Comparison of ENCODE assay signal across 1 cellular context in the genomic region with DNA sequence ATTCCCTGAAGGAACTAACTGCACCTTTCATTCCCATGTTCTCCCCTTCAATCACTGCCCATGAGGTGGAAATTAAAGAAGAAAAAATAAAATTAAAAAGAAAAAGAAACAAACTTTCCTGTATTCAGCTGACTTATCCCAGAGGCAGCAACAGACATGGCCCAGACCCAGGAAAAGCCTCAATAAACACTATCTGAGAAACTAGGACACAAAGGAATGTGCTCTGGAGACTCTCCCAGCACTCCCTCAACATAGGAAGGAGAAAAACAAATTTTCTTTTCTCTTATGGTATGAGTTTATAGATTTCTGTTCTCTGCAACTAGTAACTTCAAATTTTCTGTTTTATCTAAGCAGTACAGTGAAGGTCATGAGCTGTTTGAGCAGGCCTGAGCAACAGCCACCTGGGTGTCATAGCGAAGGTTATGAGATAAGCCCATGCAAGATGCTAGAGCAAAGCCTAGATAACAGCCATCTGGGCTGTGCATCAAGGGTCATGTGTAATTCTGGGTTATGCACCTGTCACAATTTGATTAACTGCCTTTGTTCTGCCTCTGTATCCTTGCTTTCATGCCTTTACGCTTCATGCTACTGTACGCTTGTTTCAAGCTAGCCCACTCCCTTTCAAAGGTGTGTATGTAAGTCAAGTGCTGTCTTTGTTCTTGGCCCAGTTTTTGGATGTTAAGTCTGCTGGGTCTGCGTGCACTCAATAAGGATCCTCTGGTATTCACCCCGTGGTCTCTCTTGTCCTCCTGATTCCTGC.
TF ChIP-seq lines count a peak whose summit lies in the region.

No MANE protein-coding gene starts in this region.

TF ChIP-seq in K562, 482 proteins besides CTCF, POLR2A, EP300 and RAD21 (continued from another document and continues in another):
- TF ChIP-seq, protein P1, sequence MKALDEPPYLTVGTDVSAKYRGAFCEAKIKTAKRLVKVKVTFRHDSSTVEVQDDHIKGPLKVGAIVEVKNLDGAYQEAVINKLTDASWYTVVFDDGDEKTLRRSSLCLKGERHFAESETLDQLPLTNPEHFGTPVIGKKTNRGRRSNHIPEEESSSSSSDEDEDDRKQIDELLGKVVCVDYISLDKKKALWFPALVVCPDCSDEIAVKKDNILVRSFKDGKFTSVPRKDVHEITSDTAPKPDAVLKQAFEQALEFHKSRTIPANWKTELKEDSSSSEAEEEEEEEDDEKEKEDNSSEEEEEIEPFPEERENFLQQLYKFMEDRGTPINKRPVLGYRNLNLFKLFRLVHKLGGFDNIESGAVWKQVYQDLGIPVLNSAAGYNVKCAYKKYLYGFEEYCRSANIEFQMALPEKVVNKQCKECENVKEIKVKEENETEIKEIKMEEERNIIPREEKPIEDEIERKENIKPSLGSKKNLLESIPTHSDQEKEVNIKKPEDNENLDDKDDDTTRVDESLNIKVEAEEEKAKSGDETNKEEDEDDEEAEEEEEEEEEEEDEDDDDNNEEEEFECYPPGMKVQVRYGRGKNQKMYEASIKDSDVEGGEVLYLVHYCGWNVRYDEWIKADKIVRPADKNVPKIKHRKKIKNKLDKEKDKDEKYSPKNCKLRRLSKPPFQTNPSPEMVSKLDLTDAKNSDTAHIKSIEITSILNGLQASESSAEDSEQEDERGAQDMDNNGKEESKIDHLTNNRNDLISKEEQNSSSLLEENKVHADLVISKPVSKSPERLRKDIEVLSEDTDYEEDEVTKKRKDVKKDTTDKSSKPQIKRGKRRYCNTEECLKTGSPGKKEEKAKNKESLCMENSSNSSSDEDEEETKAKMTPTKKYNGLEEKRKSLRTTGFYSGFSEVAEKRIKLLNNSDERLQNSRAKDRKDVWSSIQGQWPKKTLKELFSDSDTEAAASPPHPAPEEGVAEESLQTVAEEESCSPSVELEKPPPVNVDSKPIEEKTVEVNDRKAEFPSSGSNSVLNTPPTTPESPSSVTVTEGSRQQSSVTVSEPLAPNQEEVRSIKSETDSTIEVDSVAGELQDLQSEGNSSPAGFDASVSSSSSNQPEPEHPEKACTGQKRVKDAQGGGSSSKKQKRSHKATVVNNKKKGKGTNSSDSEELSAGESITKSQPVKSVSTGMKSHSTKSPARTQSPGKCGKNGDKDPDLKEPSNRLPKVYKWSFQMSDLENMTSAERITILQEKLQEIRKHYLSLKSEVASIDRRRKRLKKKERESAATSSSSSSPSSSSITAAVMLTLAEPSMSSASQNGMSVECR (CRISPR knock-in tag; IDR thresholded peaks at IDR 0.05), result no peak
- no peak for TF ChIP-seq ERF (CRISPR knock-in tag; IDR thresholded peaks at IDR 0.05)
- no peak for TF ChIP-seq NFRKB (IDR thresholded peaks at IDR 0.05; ENCODE audit: low read depth)
- no peak for TF ChIP-seq BMI1 (IDR thresholded peaks at IDR 0.05; ENCODE audit: low read length)
- TF ChIP-seq, protein P2, sequence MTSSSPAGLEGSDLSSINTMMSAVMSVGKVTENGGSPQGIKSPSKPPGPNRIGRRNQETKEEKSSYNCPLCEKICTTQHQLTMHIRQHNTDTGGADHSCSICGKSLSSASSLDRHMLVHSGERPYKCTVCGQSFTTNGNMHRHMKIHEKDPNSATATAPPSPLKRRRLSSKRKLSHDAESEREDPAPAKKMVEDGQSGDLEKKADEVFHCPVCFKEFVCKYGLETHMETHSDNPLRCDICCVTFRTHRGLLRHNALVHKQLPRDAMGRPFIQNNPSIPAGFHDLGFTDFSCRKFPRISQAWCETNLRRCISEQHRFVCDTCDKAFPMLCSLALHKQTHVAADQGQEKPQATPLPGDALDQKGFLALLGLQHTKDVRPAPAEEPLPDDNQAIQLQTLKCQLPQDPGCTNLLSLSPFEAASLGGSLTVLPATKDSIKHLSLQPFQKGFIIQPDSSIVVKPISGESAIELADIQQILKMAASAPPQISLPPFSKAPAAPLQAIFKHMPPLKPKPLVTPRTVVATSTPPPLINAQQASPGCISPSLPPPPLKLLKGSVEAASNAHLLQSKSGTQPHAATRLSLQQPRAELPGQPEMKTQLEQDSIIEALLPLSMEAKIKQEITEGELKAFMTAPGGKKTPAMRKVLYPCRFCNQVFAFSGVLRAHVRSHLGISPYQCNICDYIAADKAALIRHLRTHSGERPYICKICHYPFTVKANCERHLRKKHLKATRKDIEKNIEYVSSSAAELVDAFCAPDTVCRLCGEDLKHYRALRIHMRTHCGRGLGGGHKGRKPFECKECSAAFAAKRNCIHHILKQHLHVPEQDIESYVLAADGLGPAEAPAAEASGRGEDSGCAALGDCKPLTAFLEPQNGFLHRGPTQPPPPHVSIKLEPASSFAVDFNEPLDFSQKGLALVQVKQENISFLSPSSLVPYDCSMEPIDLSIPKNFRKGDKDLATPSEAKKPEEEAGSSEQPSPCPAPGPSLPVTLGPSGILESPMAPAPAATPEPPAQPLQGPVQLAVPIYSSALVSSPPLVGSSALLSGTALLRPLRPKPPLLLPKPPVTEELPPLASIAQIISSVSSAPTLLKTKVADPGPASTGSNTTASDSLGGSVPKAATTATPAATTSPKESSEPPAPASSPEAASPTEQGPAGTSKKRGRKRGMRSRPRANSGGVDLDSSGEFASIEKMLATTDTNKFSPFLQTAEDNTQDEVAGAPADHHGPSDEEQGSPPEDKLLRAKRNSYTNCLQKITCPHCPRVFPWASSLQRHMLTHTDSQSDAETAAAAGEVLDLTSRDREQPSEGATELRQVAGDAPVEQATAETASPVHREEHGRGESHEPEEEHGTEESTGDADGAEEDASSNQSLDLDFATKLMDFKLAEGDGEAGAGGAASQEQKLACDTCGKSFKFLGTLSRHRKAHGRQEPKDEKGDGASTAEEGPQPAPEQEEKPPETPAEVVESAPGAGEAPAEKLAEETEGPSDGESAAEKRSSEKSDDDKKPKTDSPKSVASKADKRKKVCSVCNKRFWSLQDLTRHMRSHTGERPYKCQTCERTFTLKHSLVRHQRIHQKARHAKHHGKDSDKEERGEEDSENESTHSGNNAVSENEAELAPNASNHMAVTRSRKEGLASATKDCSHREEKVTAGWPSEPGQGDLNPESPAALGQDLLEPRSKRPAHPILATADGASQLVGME (CRISPR knock-in tag; IDR thresholded peaks at IDR 0.05), result no peak
- TF ChIP-seq RHOXF2B (CRISPR knock-in tag; conservative IDR thresholded peaks at IDR 0.05), result no peak
- TF ChIP-seq, protein P3, sequence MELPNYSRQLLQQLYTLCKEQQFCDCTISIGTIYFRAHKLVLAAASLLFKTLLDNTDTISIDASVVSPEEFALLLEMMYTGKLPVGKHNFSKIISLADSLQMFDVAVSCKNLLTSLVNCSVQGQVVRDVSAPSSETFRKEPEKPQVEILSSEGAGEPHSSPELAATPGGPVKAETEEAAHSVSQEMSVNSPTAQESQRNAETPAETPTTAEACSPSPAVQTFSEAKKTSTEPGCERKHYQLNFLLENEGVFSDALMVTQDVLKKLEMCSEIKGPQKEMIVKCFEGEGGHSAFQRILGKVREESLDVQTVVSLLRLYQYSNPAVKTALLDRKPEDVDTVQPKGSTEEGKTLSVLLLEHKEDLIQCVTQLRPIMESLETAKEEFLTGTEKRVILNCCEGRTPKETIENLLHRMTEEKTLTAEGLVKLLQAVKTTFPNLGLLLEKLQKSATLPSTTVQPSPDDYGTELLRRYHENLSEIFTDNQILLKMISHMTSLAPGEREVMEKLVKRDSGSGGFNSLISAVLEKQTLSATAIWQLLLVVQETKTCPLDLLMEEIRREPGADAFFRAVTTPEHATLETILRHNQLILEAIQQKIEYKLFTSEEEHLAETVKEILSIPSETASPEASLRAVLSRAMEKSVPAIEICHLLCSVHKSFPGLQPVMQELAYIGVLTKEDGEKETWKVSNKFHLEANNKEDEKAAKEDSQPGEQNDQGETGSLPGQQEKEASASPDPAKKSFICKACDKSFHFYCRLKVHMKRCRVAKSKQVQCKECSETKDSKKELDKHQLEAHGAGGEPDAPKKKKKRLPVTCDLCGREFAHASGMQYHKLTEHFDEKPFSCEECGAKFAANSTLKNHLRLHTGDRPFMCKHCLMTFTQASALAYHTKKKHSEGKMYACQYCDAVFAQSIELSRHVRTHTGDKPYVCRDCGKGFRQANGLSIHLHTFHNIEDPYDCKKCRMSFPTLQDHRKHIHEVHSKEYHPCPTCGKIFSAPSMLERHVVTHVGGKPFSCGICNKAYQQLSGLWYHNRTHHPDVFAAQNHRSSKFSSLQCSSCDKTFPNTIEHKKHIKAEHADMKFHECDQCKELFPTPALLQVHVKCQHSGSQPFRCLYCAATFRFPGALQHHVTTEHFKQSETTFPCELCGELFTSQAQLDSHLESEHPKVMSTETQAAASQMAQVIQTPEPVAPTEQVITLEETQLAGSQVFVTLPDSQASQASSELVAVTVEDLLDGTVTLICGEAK (IDR thresholded peaks at IDR 0.05), result no peak
- TF ChIP-seq, protein P3 (CRISPR knock-in tag; IDR thresholded peaks at IDR 0.05), result no peak
- no peak for TF ChIP-seq ZNF174 (CRISPR knock-in tag; IDR thresholded peaks at IDR 0.05)
- TF ChIP-seq GABPB1 (CRISPR knock-in tag; IDR thresholded peaks at IDR 0.05), result no peak
- TF ChIP-seq TCF7 (IDR thresholded peaks at IDR 0.05; ENCODE audit: borderline replicate concordance), result no peak
- TF ChIP-seq ZC3H4 (CRISPR knock-in tag; IDR thresholded peaks at IDR 0.05; ENCODE audit: borderline replicate concordance), result no peak
- TF ChIP-seq SIN3A (IDR thresholded peaks at IDR 0.05; ENCODE audit: borderline replicate concordance in 2 of 2, control insufficient read depth in 1 of 2, low read depth in 2 of 2, low read length in 2 of 2), result no peak
- no peak for TF ChIP-seq SAP30 (IDR thresholded peaks at IDR 0.05; ENCODE audit: borderline replicate concordance, insufficient read depth, low read depth, low read length, poor library complexity, severe bottlenecking)
- no peak for TF ChIP-seq ZNF584 (CRISPR knock-in tag; IDR thresholded peaks at IDR 0.05; ENCODE audit: low read depth)
- no peak for TF ChIP-seq NEUROD1 (IDR thresholded peaks at IDR 0.05; ENCODE audit: borderline replicate concordance, low read depth, low read length, partially characterized antibody)
- no peak for TF ChIP-seq RBM39 (optimal IDR thresholded peaks at IDR 0.05; ENCODE audit: low read depth, low read length)
- TF ChIP-seq, protein P4, sequence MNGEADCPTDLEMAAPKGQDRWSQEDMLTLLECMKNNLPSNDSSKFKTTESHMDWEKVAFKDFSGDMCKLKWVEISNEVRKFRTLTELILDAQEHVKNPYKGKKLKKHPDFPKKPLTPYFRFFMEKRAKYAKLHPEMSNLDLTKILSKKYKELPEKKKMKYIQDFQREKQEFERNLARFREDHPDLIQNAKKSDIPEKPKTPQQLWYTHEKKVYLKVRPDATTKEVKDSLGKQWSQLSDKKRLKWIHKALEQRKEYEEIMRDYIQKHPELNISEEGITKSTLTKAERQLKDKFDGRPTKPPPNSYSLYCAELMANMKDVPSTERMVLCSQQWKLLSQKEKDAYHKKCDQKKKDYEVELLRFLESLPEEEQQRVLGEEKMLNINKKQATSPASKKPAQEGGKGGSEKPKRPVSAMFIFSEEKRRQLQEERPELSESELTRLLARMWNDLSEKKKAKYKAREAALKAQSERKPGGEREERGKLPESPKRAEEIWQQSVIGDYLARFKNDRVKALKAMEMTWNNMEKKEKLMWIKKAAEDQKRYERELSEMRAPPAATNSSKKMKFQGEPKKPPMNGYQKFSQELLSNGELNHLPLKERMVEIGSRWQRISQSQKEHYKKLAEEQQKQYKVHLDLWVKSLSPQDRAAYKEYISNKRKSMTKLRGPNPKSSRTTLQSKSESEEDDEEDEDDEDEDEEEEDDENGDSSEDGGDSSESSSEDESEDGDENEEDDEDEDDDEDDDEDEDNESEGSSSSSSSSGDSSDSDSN (IDR thresholded peaks at IDR 0.05; ENCODE audit: borderline replicate concordance in 1 of 2, low read depth in 2 of 2, low read length in 2 of 2), result no peak
- TF ChIP-seq, protein P5, sequence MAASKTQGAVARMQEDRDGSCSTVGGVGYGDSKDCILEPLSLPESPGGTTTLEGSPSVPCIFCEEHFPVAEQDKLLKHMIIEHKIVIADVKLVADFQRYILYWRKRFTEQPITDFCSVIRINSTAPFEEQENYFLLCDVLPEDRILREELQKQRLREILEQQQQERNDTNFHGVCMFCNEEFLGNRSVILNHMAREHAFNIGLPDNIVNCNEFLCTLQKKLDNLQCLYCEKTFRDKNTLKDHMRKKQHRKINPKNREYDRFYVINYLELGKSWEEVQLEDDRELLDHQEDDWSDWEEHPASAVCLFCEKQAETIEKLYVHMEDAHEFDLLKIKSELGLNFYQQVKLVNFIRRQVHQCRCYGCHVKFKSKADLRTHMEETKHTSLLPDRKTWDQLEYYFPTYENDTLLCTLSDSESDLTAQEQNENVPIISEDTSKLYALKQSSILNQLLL (CRISPR knock-in tag; IDR thresholded peaks at IDR 0.05; ENCODE audit: borderline replicate concordance), result no peak
- TF ChIP-seq LCOR (CRISPR knock-in tag; IDR thresholded peaks at IDR 0.05), result no peak
- TF ChIP-seq HDAC1 (IDR thresholded peaks at IDR 0.05), result no peak
- no peak for TF ChIP-seq NR2C2 (CRISPR knock-in tag; IDR thresholded peaks at IDR 0.05)
- TF ChIP-seq NR2C2 (tag; IDR thresholded peaks at IDR 0.05), result no peak; the same call in 1 of the 2 replicates
- no peak for TF ChIP-seq PRMT5 (CRISPR knock-in tag; IDR thresholded peaks at IDR 0.05)
- no peak for TF ChIP-seq PML (IDR thresholded peaks at IDR 0.05; ENCODE audit: low read length)
